ENCODE assay signal across 26 cellular contexts in the genomic region with DNA sequence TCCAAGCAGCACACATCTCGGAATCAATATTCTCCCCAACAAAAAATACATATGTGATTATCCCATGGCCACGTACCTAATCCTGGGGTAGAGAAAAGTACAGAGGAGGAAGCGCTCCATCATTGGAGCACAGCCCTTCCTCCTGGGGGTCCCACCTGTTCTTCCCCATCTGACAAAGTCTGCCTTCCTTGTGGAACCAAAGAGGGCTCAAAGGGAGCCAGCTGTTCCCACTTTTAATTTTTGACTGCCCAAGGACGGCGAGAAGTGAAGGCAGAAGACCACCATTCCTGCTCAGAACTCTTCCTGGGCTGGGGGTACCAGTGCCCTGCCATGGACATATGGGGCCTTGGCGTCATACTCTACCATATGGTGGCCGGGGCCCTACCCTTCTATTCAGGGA. TPM values are rescaled to one million over a fixed set of nuclear protein-coding genes. Genes with fewer than 3 reads are reported as not detected.
DNase-seq lines count a peak whose midpoint lies in the region; ATAC-seq and TF ChIP-seq lines count a peak whose summit lies in the region.
"Had no signal": no experiment of that assay in that cellular context is flagged by ENCODE, and none has a peak within 500 bp of the region (broad histone marks: within the 10 kb centered on the region; RNA-seq: fewer than 3 reads in every experiment).

No MANE protein-coding gene starts in this region.

- peaks cover 8% of the 10 kb centered on the region for H3K4me1 Mint-ChIP-seq in activated naive CD8-positive, alpha-beta T cell (ENCODE audit: low read depth)
- peaks cover 11% of the 10 kb centered on the region for H3K4me1 Mint-ChIP-seq in activated naive CD8-positive, alpha-beta T cell treated with anti-CD3 and anti-CD28 coated beads for 36 hours
- peaks cover 5% of the 10 kb centered on the region for H3K4me1 Mint-ChIP-seq in activated T-helper 17 cell treated with anti-CD3 and anti-CD28 coated beads, Interleukin-2, amount 50 U/mL, for 72 hours
- H3K4me1 Mint-ChIP-seq in naive thymus-derived CD4-positive, alpha-beta T cell = peaks cover 15 to 28% (median 19%) of the 10 kb centered on the region in 7 donors

- no peak overlapping the region for H3K27ac ChIP-seq in naive thymus-derived CD4-positive, alpha-beta T cell (ENCODE audit: low read depth, low read length)
- H3K27ac ChIP-seq in tibial artery (peak overlapping the region; percentile 80), upper lobe of right lung (no peak overlapping the region)
- H3K27ac ChIP-seq: lower lobe of right lung had no signal

- no peaks in the 10 kb centered on the region for H3K27me3 ChIP-seq in naive thymus-derived CD4-positive, alpha-beta T cell (ENCODE audit: control insufficient read depth in 2 of 2, insufficient read depth in 2 of 2, low read length in 2 of 2)
- H3K27me3 ChIP-seq in tibial artery = no peaks in the 10 kb centered on the region
- no peaks in the 10 kb centered on the region for H3K27me3 ChIP-seq in upper lobe of right lung
- H3K27me3 ChIP-seq: thyroid gland had no signal

- TF ChIP-seq CTCF in tibial artery (IDR thresholded peaks at IDR 0.05) = no peak
- TF ChIP-seq CTCF in upper lobe of right lung (IDR thresholded peaks at IDR 0.05) = no peak

- no peaks in the 10 kb centered on the region for H3K36me3 Mint-ChIP-seq in activated naive CD8-positive, alpha-beta T cell
- H3K36me3 Mint-ChIP-seq in activated naive CD8-positive, alpha-beta T cell treated with anti-CD3 and anti-CD28 coated beads for 36 hours = no peaks in the 10 kb centered on the region
- H3K36me3 Mint-ChIP-seq in activated T-helper 17 cell treated with anti-CD3 and anti-CD28 coated beads, Interleukin-2, amount 50 U/mL, for 72 hours (ENCODE audit: low read depth) = peaks cover 6% of the 10 kb centered on the region
- H3K36me3 Mint-ChIP-seq in naive thymus-derived CD4-positive, alpha-beta T cell = no peaks in the 10 kb centered on the region

- no peak overlapping the region for H3K27ac Mint-ChIP-seq in activated naive CD8-positive, alpha-beta T cell
- H3K27ac Mint-ChIP-seq in activated naive CD8-positive, alpha-beta T cell treated with anti-CD3 and anti-CD28 coated beads for 36 hours = no peak overlapping the region
- H3K27ac Mint-ChIP-seq in activated T-helper 17 cell treated with anti-CD3 and anti-CD28 coated beads, Interleukin-2, amount 50 U/mL, for 72 hours = no peak overlapping the region
- peak overlapping the region in 2 of 9 donors; percentile 0 to 63 for H3K27ac Mint-ChIP-seq in naive thymus-derived CD4-positive, alpha-beta T cell

- no peaks in the 10 kb centered on the region for H3K9me3 Mint-ChIP-seq in activated naive CD8-positive, alpha-beta T cell (ENCODE audit: low read depth)
- H3K9me3 Mint-ChIP-seq in activated naive CD8-positive, alpha-beta T cell treated with anti-CD3 and anti-CD28 coated beads for 36 hours = no peaks in the 10 kb centered on the region
- H3K9me3 Mint-ChIP-seq in activated T-helper 17 cell treated with anti-CD3 and anti-CD28 coated beads, Interleukin-2, amount 50 U/mL, for 72 hours = no peaks in the 10 kb centered on the region
- no peaks in the 10 kb centered on the region for H3K9me3 Mint-ChIP-seq in naive thymus-derived CD4-positive, alpha-beta T cell

- CTCF ChIA-PET in naive thymus-derived CD4-positive, alpha-beta T cell (lab: Charles Lee) = no interaction called here

- H3K36me3 ChIP-seq in naive thymus-derived CD4-positive, alpha-beta T cell (ENCODE audit: control insufficient read depth in 2 of 3, insufficient read depth in 3 of 3, low read length in 3 of 3) = no peaks in the 10 kb centered on the region
- H3K36me3 ChIP-seq in tibial artery (no peaks in the 10 kb centered on the region), upper lobe of right lung (no peaks in the 10 kb centered on the region)
- H3K36me3 ChIP-seq: HAP-1, lower lobe of right lung, thyroid gland had no signal

- H3K4me3 Mint-ChIP-seq in activated naive CD8-positive, alpha-beta T cell = peak overlapping the region; percentile 58
- no peak overlapping the region for H3K4me3 Mint-ChIP-seq in activated naive CD8-positive, alpha-beta T cell treated with anti-CD3 and anti-CD28 coated beads for 36 hours
- H3K4me3 Mint-ChIP-seq in activated T-helper 17 cell treated with anti-CD3 and anti-CD28 coated beads, Interleukin-2, amount 50 U/mL, for 72 hours = peak overlapping the region; percentile 57
- H3K4me3 Mint-ChIP-seq in naive thymus-derived CD4-positive, alpha-beta T cell = peak overlapping the region in 9 of 10 donors; percentile 32 to 81 (median 75)

- POLR2A ChIA-PET in naive thymus-derived CD4-positive, alpha-beta T cell (lab: Charles Lee) = interaction anchor here (0.6 to 1.7 kb wide), 4 partner anchors 10 to 152 kb away, joined by 3 to 7 read pairs (median 4); a partner anchor contains a TSS

- DNase-seq in activated naive CD8-positive, alpha-beta T cell treated with anti-CD3 and anti-CD28 coated beads for 36 hours = no peak
- no peak for DNase-seq in naive thymus-derived CD4-positive, alpha-beta T cell
- DNase-seq in tibial artery = no peak
- no peak for DNase-seq in upper lobe of right lung
- DNase-seq in LoVo (ENCODE audit: low spot score) = no peak
- DNase-seq: activated CD8-positive, alpha-beta memory T cell treated with anti-CD3 and anti-CD28 coated beads for 24 hours; activated T-cell treated with anti-CD3 and anti-CD28 coated beads, Interleukin-2, amount 50 U/mL, for 48 hours; amniotic stem cell; central memory CD4-positive, alpha-beta T cell; DMS79 treated with DMSO at 0.1 percent for 48 hours; foreskin melanocyte; KG1; kidney; lower lobe of right lung; NCI-H1048; NCI-H187 treated with DMSO at 0.1 percent for 48 hours; NCI-H2227 treated with DMSO at 0.1 percent for 48 hours; NCI-H748 treated with DMSO at 0.1 percent for 48 hours; stimulated activated CD4-positive, alpha-beta T cell treated with anti-CD3 and anti-CD28 coated beads, Interleukin-1b, Interleukin-23, amount 100 ng/mL, for 48 hours; stimulated activated naive CD4-positive, alpha-beta T cell treated with Interleukin-2 at 50 U/mL for 16 hours; SW 1271 had no signal

- ATAC-seq in activated T-helper 17 cell treated with anti-CD3 and anti-CD28 coated beads, Interleukin-2, amount 50 U/mL, for 72 hours (replicated peaks) = no peak
- ATAC-seq in naive thymus-derived CD4-positive, alpha-beta T cell = no peak
- ATAC-seq in upper lobe of right lung = no peak
- ATAC-seq in HG03439 (IDR thresholded peaks at IDR 0.05; ENCODE audit: unreplicated experiment) = no peak

- no peak overlapping the region for H3K4me3 ChIP-seq in naive thymus-derived CD4-positive, alpha-beta T cell (ENCODE audit: low read length)
- H3K4me3 ChIP-seq in tibial artery (no peak overlapping the region), upper lobe of right lung (no peak overlapping the region)
- H3K4me3 ChIP-seq: HAP-1 had no signal

- intact Hi-C loops in naive thymus-derived CD4-positive, alpha-beta T cell (cut with micrococcal nuclease) = no loop called here
- intact Hi-C loops in tibial artery (cut with DNase I; ENCODE audit: low total_unique reads) = loop anchor here (10.0 kb wide), 1 partner anchor 67 kb away; no protein-coding TSS in a partner anchor
- intact Hi-C loops in upper lobe of right lung (cut with DNase I) = no loop called here

- peaks cover 0 to 14% of the 10 kb centered on the region in 2 donors for H3K4me1 ChIP-seq in naive thymus-derived CD4-positive, alpha-beta T cell (ENCODE audit: control insufficient read depth in 2 of 2, insufficient read depth in 2 of 2, low read length in 2 of 2)
- H3K4me1 ChIP-seq in tibial artery (peaks cover 0 to 64% (median 48%) of the 10 kb centered on the region in 4 donors), upper lobe of right lung (peaks cover 31% of the 10 kb centered on the region)

- peaks cover 8% of the 10 kb centered on the region for H3K27me3 Mint-ChIP-seq in activated naive CD8-positive, alpha-beta T cell
- peaks cover 14% of the 10 kb centered on the region for H3K27me3 Mint-ChIP-seq in activated naive CD8-positive, alpha-beta T cell treated with anti-CD3 and anti-CD28 coated beads for 36 hours
- peaks cover 3% of the 10 kb centered on the region for H3K27me3 Mint-ChIP-seq in activated T-helper 17 cell treated with anti-CD3 and anti-CD28 coated beads, Interleukin-2, amount 50 U/mL, for 72 hours
- peaks cover 0 to 19% (median 14%) of the 10 kb centered on the region in 5 donors for H3K27me3 Mint-ChIP-seq in naive thymus-derived CD4-positive, alpha-beta T cell

- H3K9me3 ChIP-seq in naive thymus-derived CD4-positive, alpha-beta T cell (ENCODE audit: control insufficient read depth in 2 of 3, low read length in 3 of 3) = no peaks in the 10 kb centered on the region
- H3K9me3 ChIP-seq in tibial artery = no peaks in the 10 kb centered on the region
- no peaks in the 10 kb centered on the region for H3K9me3 ChIP-seq in upper lobe of right lung
- H3K9me3 ChIP-seq: HAP-1, lower lobe of right lung, thyroid gland had no signal

RNA-seq across cellular contexts. Expression of a gene that starts 14.1 kb away (rescaled TPM):
- 10 to 100 TPM; 80.9 to 85.1 TPM for total RNA-seq in activated naive CD8-positive, alpha-beta T cell treated with anti-CD3 and anti-CD28 coated beads for 36 hours
- total RNA-seq in activated T-helper 17 cell treated with anti-CD3 and anti-CD28 coated beads, Interleukin-2, amount 50 U/mL, for 72 hours = 10 to 100 TPM; 59.0 to 74.0 TPM
- 10 to 100 TPM; 18.3 to 41.5 (median 34.1) TPM for total RNA-seq in naive thymus-derived CD4-positive, alpha-beta T cell
- polyA plus RNA-seq in naive thymus-derived CD4-positive, alpha-beta T cell = 1 to 10 TPM; 3.3 to 5.1 TPM
- 5.3 TPM for total RNA-seq in upper lobe of right lung

RNA-seq across cellular contexts. Expression of a gene that starts 25.5 kb away (rescaled TPM):
- 10 to 100 TPM; 44.7 to 46.7 TPM for total RNA-seq in activated naive CD8-positive, alpha-beta T cell treated with anti-CD3 and anti-CD28 coated beads for 36 hours
- 10 to 100 TPM; 50.3 to 59.7 TPM for total RNA-seq in activated T-helper 17 cell treated with anti-CD3 and anti-CD28 coated beads, Interleukin-2, amount 50 U/mL, for 72 hours
- 10 to 100 TPM; 33.2 to 55.6 (median 38.9) TPM for total RNA-seq in naive thymus-derived CD4-positive, alpha-beta T cell
- 10 to 100 TPM; 38.3 to 55.0 TPM for polyA plus RNA-seq in naive thymus-derived CD4-positive, alpha-beta T cell
- total RNA-seq in upper lobe of right lung = 79.4 TPM

RNA-seq across cellular contexts. Expression of a gene that starts 59.9 kb away (rescaled TPM):
- 1 to 10 TPM; 8.0 to 8.6 TPM for total RNA-seq in activated naive CD8-positive, alpha-beta T cell treated with anti-CD3 and anti-CD28 coated beads for 36 hours
- total RNA-seq in activated T-helper 17 cell treated with anti-CD3 and anti-CD28 coated beads, Interleukin-2, amount 50 U/mL, for 72 hours = 1 to 10 TPM; 3.2 to 9.1 TPM
- 10 to 100 TPM in 2 of 5 experiments, 1 to 10 TPM in 3; 5.1 to 10.8 (median 8.8) TPM for total RNA-seq in naive thymus-derived CD4-positive, alpha-beta T cell
- 1 to 10 TPM; 5.4 to 6.4 TPM for polyA plus RNA-seq in naive thymus-derived CD4-positive, alpha-beta T cell
- 1.4 TPM for total RNA-seq in upper lobe of right lung

Comparison
In these comparisons a context has a peak if more than half of its experiments do, and no peak if none do; other contexts are left out.
1. H3K27ac ChIP-seq: peak in tibial artery (2 of 2); none in naive thymus-derived CD4-positive, alpha-beta T cell (single experiment) and upper lobe of right lung (single experiment).